ENCODE assay signal across 8 cellular contexts in genomic region chr3:129892857-129893615, GRCh38. TPM values are rescaled to one million over a fixed set of nuclear protein-coding genes. Genes with fewer than 3 reads are reported as not detected.
DNase-seq lines count a peak whose midpoint lies in the region; ATAC-seq and TF ChIP-seq lines count a peak whose summit lies in the region.

No MANE protein-coding gene starts in this region.

- DNase-seq in NCI-H2081 (lab: John Stamatoyannopoulos, UW) (peak; percentile 82 to 88), NCI-H2081 treated with DMSO at 0.1 percent for 48 hours (lab: John Stamatoyannopoulos, UW) (no peak), GOT3 (lab: John Stamatoyannopoulos, UW) (peak; percentile 43), coronary artery (ENCODE audit: low spot score) (peak; percentile 81), lower lobe of right lung (peak; percentile 80)
- DNase-seq in activated CD4-positive, alpha-beta T cell treated with anti-CD3 and anti-CD28 coated beads for 24 hours (ENCODE audit: low read depth in 2 of 2) = peak; percentile 34 to 35
- DNase-seq in stimulated activated CD8-positive, alpha-beta memory T cell treated with anti-CD3 and anti-CD28 coated beads, Interleukin-12 subunit alpha, Interleukin-12 subunit beta, amount 100 ng/mL, for 4 hours (ENCODE audit: low read depth) = peak; percentile 5

- H2AFZ ChIP-seq in Loucy (ENCODE audit: low read length) = peak overlapping the region; percentile 72

- H3K9me3 ChIP-seq in Loucy (ENCODE audit: insufficient read depth, low read depth, low read length) (no peaks in the 10 kb centered on the region), lower lobe of right lung (no peaks in the 10 kb centered on the region)

- H3K27ac ChIP-seq in coronary artery = peak overlapping the region; percentile 84 to 93
- H3K27ac ChIP-seq in lower lobe of right lung = peak overlapping the region; percentile 94

- ATAC-seq in lower lobe of right lung = peak; percentile 89 to 91

- H3K4me1 ChIP-seq in Loucy (ENCODE audit: insufficient read depth, low read length, poor library complexity, severe bottlenecking) (peaks cover 44% of the 10 kb centered on the region), lower lobe of right lung (peaks cover 50% of the 10 kb centered on the region)

- peaks cover 11% of the 10 kb centered on the region for H3F3A ChIP-seq in Loucy (ENCODE audit: low read depth)

- intact Hi-C loops in lower lobe of right lung (cut with DNase I) = no loop called here

- TF ChIP-seq CTCF in Loucy (conservative IDR thresholded peaks at IDR 0.05; ENCODE audit: low read length) = no peak
- no peak for TF ChIP-seq CTCF in coronary artery (IDR thresholded peaks at IDR 0.05)
- TF ChIP-seq CTCF in lower lobe of right lung (IDR thresholded peaks at IDR 0.05) = no peak

- H4K20me1 ChIP-seq in Loucy (ENCODE audit: insufficient read depth, low read length, poor library complexity, severe bottlenecking) = no peaks in the 10 kb centered on the region

- H3K9me2 ChIP-seq in Loucy (replicated peaks; ENCODE audit: low read depth, low read length) = no peaks in the 10 kb centered on the region

- H3K4me3 ChIP-seq in Loucy (ENCODE audit: low read length, poor library complexity, severe bottlenecking) (peak overlapping the region; percentile 100), coronary artery (peak overlapping the region; percentile 86), lower lobe of right lung (peak overlapping the region; percentile 90)

- H3K9ac ChIP-seq in Loucy (ENCODE audit: low read depth, low read length, poor library complexity, severe bottlenecking) = peak overlapping the region; percentile 99

- peak overlapping the region; percentile 99 for H3K4me2 ChIP-seq in Loucy (ENCODE audit: low read depth, low read length, poor library complexity, severe bottlenecking)

- H3K36me3 ChIP-seq in Loucy (ENCODE audit: insufficient read depth, low read length) (no peaks in the 10 kb centered on the region), lower lobe of right lung (peaks cover 7% of the 10 kb centered on the region)

- H3K27me3 ChIP-seq in Loucy (ENCODE audit: insufficient read depth, low read length, poor library complexity, severe bottlenecking) (no peaks in the 10 kb centered on the region), lower lobe of right lung (ENCODE audit: low read depth) (no peaks in the 10 kb centered on the region)

- peaks cover 51% of the 10 kb centered on the region for H3K79me2 ChIP-seq in Loucy (ENCODE audit: insufficient read depth, low read length)

RNA-seq across cellular contexts. Expression of gene TMCC1, which starts 0.5 kb away (rescaled TPM):
- total RNA-seq in lower lobe of right lung = 33.4 TPM
